ENCODE assay signal across 12 cellular contexts in the genomic region with DNA sequence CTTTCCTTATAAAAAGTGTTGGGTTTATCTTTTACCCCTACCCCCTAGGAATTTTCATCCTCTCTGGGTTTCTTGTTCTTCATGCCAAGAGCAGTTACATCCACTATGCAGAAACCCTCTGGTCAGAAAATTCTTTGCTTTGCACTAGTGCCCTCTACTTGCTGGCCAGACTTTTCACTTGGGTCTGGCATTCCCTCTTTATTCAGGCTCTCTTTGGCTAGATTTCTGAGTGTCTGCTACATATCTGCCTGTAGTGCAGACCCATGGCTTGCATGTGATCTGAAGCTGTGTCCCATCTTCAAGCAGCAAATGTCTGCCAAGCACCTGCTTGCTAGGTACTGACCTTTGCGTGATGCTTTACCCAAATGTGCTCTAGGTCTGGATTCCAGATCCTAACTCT.
DNase-seq lines count a peak whose midpoint lies in the region; ATAC-seq and TF ChIP-seq lines count a peak whose summit lies in the region.
"Had no signal": no experiment of that assay in that cellular context is flagged by ENCODE, and none has a peak within 500 bp of the region (broad histone marks: within the 10 kb centered on the region; RNA-seq: fewer than 3 reads in every experiment).

No MANE protein-coding gene starts in this region.

- no peak for ATAC-seq in HG02588 (IDR thresholded peaks at IDR 0.05; ENCODE audit: unreplicated experiment)
- no peak for ATAC-seq in HG03039 (IDR thresholded peaks at IDR 0.05; ENCODE audit: unreplicated experiment)
- ATAC-seq: activated T-cell treated with anti-CD3 and anti-CD28 coated beads, Interleukin-2, amount 50 U/mL, for 72 hours had no signal

- DNase-seq in SIG-M5 treated with dmso at 0.1 percent for 504 hours (lab: John Stamatoyannopoulos, UW; ENCODE audit: unreplicated experiment) (peak; percentile 45), SIG-M5 (lab: John Stamatoyannopoulos, UW) (no peak), NCI-H69 (lab: John Stamatoyannopoulos, UW) (peak; percentile 39), epithelial cell of esophagus (ENCODE audit: low read depth) (peak; percentile 10), pons (ENCODE audit: low spot score) (peak; percentile 49), SHP77 (lab: John Stamatoyannopoulos, UW) (no peak)
- DNase-seq: activated CD4-positive, CD25-positive, alpha-beta regulatory T cell treated with anti-CD3 and anti-CD28 coated beads, Interleukin-2, amount 50 U/mL, for 72 hours; activated T-cell treated with anti-CD3 and anti-CD28 coated beads, Interleukin-2, amount 50 U/mL, for 72 hours; nephron progenitor cell; SHP77 treated with DMSO at 0.1 percent for 48 hours had no signal

- peak; percentile 27 for TF ChIP-seq CTCF in epithelial cell of esophagus (IDR thresholded peaks at IDR 0.05; ENCODE audit: insufficient read depth, low read depth, low read length, missing control alignments)

- no peak overlapping the region for H3K4me3 ChIP-seq in epithelial cell of esophagus (ENCODE audit: low read length)

Comparison
In these comparisons a context has a peak if more than half of its experiments do, and no peak if none do; other contexts are left out.
1. DNase-seq: peak in SIG-M5 treated with dmso at 0.1 percent for 504 hours (single experiment), NCI-H69 (single experiment), epithelial cell of esophagus (single experiment) and pons (single experiment); none in SIG-M5 (single experiment) and SHP77 (0 of 2).